9 cellular contexts compared by ENCODE assay signal in the genomic region with DNA sequence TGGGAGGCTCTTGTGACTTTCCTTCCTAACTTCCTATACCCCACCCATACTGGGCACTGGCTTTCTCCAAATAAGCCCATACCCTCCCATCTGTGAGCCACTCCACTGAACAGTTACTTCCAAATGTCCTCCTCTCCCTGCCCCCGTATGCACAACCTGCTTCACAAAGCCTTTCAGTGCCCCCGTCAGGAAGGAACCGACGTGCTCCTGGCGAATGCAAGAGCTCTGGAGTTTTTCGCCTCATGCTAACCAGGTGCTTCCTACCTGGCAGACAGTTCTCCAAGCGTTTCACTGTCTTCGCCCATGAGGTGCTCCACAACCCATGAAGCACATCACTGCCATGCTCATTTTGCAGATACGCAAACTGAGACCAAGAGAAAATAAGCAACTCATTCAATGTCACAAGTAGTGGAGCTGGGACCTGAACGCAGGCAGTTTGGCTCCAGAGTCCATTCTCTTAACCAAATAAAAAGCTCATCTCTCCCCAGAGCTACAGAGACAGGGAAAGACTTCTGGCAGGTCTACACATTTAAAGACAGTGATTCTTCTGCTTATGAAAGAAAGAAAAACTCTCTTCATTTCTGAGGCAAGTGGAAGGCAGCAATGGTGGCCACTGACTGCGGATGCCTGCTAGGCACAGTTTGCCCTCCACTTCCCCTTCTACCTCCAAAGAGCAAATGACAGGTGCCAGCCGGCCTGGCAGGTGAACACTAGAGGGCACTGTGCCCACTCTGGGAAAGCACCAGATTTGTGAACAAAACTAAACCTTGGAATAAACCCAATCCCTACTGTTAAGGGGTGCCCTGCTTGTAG. TPM values are rescaled to one million over a fixed set of nuclear protein-coding genes. Genes with fewer than 3 reads are reported as not detected.
DNase-seq lines count a peak whose midpoint lies in the region; FAIRE-seq and TF ChIP-seq lines count a peak whose summit lies in the region.
"Had no signal": no experiment of that assay in that cellular context is flagged by ENCODE, and none has a peak within 500 bp of the region (broad histone marks: within the 10 kb centered on the region; RNA-seq: fewer than 3 reads in every experiment).

No MANE protein-coding gene starts in this region.

- H3K36me3 Mint-ChIP-seq in activated CD4-positive, alpha-beta memory T cell treated with anti-CD3 and anti-CD28 coated beads, Interleukin-2, amount 10 ng/mL, durations not matched to agents 7 days and 5 days (ENCODE audit: low read depth): peaks cover 12% of the 10 kb centered on the region
- H3K36me3 Mint-ChIP-seq in nephron progenitor cell (ENCODE audit: low read depth): peaks cover 26% of the 10 kb centered on the region

- H3K4me3 Mint-ChIP-seq in activated CD4-positive, alpha-beta memory T cell treated with anti-CD3 and anti-CD28 coated beads, Interleukin-2, amount 10 ng/mL, durations not matched to agents 7 days and 5 days: no peak overlapping the region
- H3K4me3 Mint-ChIP-seq in nephron progenitor cell: no peak overlapping the region

- no peak overlapping the region for H2AK5ac ChIP-seq in H1 (ENCODE audit: low read depth, low read length)

- H4K5ac ChIP-seq in H1 (ENCODE audit: insufficient read length, low read depth, low read length): no peak overlapping the region

- peaks cover 19% of the 10 kb centered on the region for H3K79me1 ChIP-seq in H1 (ENCODE audit: low read depth, low read length)

- no peak overlapping the region for H3K56ac ChIP-seq in H1 (replicated peaks; ENCODE audit: insufficient read length, low read depth, low read length)

- no peaks in the 10 kb centered on the region for H3K9me3 Mint-ChIP-seq in activated CD4-positive, alpha-beta memory T cell treated with anti-CD3 and anti-CD28 coated beads, Interleukin-2, amount 10 ng/mL, durations not matched to agents 7 days and 5 days
- no peaks in the 10 kb centered on the region for H3K9me3 Mint-ChIP-seq in nephron progenitor cell

- H3K36me3 ChIP-seq in BLaER1 (peaks cover 59% of the 10 kb centered on the region), H7 (replicated peaks; ENCODE audit: control insufficient read depth, insufficient read depth, low read length) (peaks cover 8% of the 10 kb centered on the region), H1 (ENCODE audit: control insufficient read depth in 2 of 4, insufficient read depth in 4 of 4, low read length in 3 of 4) (peaks cover 2 to 15% (median 13%) of the 10 kb centered on the region in 4 experiments; a peak in 6 of 8 replicates), tibial nerve (peaks cover 0 to 30% (median 3%) of the 10 kb centered on the region in 3 donors)

- 82% methylated on average over 12 of the region's 12 CpGs; no CpG with 5 or more reads in 1 of the 2 experiments for WGBS in H1 (ENCODE audit: extremely low coverage in 1 of 2, insufficient coverage in 1 of 2, insufficient read length in 1 of 2, insufficient replicate concordance in 2 of 2, low coverage in 1 of 2, low lambda C conversion rate in 2 of 2, missing lambda C conversion rate in 1 of 2), 2 experiments
- WGBS in tibial nerve, 2 donors: 77 to 80% methylated on average over 12 of the region's 12 CpGs

- peaks cover 98% of the 10 kb centered on the region for H4K20me1 ChIP-seq in BLaER1
- H4K20me1 ChIP-seq in H1 (replicated peaks in 1 of 2; ENCODE audit: control insufficient read depth in 1 of 2, insufficient read depth in 2 of 2, low read length in 2 of 2): peaks cover 3 to 26% of the 10 kb centered on the region in 2 experiments

- TF ChIP-seq EP300 in H1 (IDR thresholded peaks at IDR 0.05; ENCODE audit: borderline replicate concordance in 1 of 2, low read depth in 2 of 2, low read length in 2 of 2): no peak
- no peak for TF ChIP-seq EP300 in tibial nerve (IDR thresholded peaks at IDR 0.05)

- CTCF ChIA-PET in activated CD4-positive, alpha-beta memory T cell treated with anti-CD3 and anti-CD28 coated beads, Interleukin-2, amount 10 ng/mL, durations not matched to agents 7 days and 5 days (lab: Charles Lee): interaction anchor here (0.6 to 4.0 kb wide), 19 partner anchors 8 to 118 kb away, joined by 3 to 37 read pairs (median 4); partner anchors contain the start of genes RHBDF2 and UBE2O
- CTCF ChIA-PET in H1 (lab: Charles Lee; ENCODE audit: partially characterized antibody): interaction anchor here (0.6 to 14.5 kb wide), 41 partner anchors 9 to 446 kb away, joined by 3 to 197 read pairs (median 4); partner anchors contain the start of genes AANAT and UBE2O

- H3K4me1 Mint-ChIP-seq in activated CD4-positive, alpha-beta memory T cell treated with anti-CD3 and anti-CD28 coated beads, Interleukin-2, amount 10 ng/mL, durations not matched to agents 7 days and 5 days: peaks cover 5% of the 10 kb centered on the region
- peaks cover 24% of the 10 kb centered on the region for H3K4me1 Mint-ChIP-seq in nephron progenitor cell

- no peak overlapping the region for H3K23ac ChIP-seq in H1 (ENCODE audit: insufficient read length)

- H3K27ac Mint-ChIP-seq in activated CD4-positive, alpha-beta memory T cell treated with anti-CD3 and anti-CD28 coated beads, Interleukin-2, amount 10 ng/mL, durations not matched to agents 7 days and 5 days: no peak overlapping the region
- H3K27ac Mint-ChIP-seq in nephron progenitor cell: no peak overlapping the region

- H3K4me3 ChIP-seq in BLaER1 (no peak overlapping the region), H7 (ENCODE audit: insufficient read depth, low read depth, low read length) (no peak overlapping the region), H1 (ENCODE audit: extremely low read depth in 1 of 4, insufficient read depth in 2 of 4, low read depth in 3 of 4, low read length in 4 of 4) (no peak overlapping the region), tibial nerve (no peak overlapping the region)

- DNase-seq in H7 (peak; percentile 89), NCI-H526 (lab: John Stamatoyannopoulos, UW) (peak; percentile 36 to 77), H1 (ENCODE audit: low read depth in 1 of 2, low spot score in 2 of 2) (peak in 1 of 2 experiments; percentile 88), nephron progenitor cell (peak; percentile 71), tibial nerve (ENCODE audit: low spot score in 2 of 2) (peak in 1 of 2 donors; percentile 27), putamen (ENCODE audit: low spot score) (no peak)
- peak; percentile 74 for DNase-seq in activated CD4-positive, alpha-beta memory T cell treated with anti-CD3 and anti-CD28 coated beads, Interleukin-2, amount 10 ng/mL, durations not matched to agents 7 days and 5 days

- TF ChIP-seq CTCF in H1 (IDR thresholded peaks at IDR 0.05; ENCODE audit: control extremely low read depth in 1 of 3, insufficient read depth in 1 of 3, low read depth in 1 of 3, low read length in 3 of 3) (peak; percentile 83 to 88 (median 87)), nephron progenitor cell (IDR thresholded peaks at IDR 0.05) (peak; percentile 82), tibial nerve (IDR thresholded peaks at IDR 0.05) (peak; percentile 44 to 78 (median 66))

- peaks cover 4 to 38% of the 10 kb centered on the region in 2 experiments for H3K79me2 ChIP-seq in H1 (ENCODE audit: control insufficient read depth in 1 of 2, insufficient read depth in 2 of 2, low read length in 2 of 2)

- TF ChIP-seq RAD21 in H1 (IDR thresholded peaks at IDR 0.05 in 1 of 2, conservative IDR thresholded peaks at IDR 0.05 in 1 of 2; ENCODE audit: low read depth in 2 of 2, low read length in 2 of 2): peak; percentile 80 to 83

- no peak overlapping the region for H2BK120ac ChIP-seq in H1 (replicated peaks; ENCODE audit: low read depth, low read length)

- no peak overlapping the region for H2AFZ ChIP-seq in H1 (ENCODE audit: low read length)

- H3K27me3 ChIP-seq in BLaER1 (no peaks in the 10 kb centered on the region), H7 (ENCODE audit: control insufficient read depth, insufficient read depth, low read length) (no peaks in the 10 kb centered on the region), H1 (replicated peaks in 1 of 4; ENCODE audit: control insufficient read depth in 3 of 4, extremely low read depth in 1 of 4, insufficient read depth in 3 of 4, low read length in 3 of 4) (no peaks in the 10 kb centered on the region), tibial nerve (no peaks in the 10 kb centered on the region)

- H3K4ac ChIP-seq in H1 (replicated peaks; ENCODE audit: insufficient read length, low read depth, low read length): no peak overlapping the region

- no peaks in the 10 kb centered on the region for H3K23me2 ChIP-seq in H1 (ENCODE audit: low read depth, low read length)

- H3K9ac ChIP-seq in BLaER1 (peak overlapping the region; percentile 23; the same call in 1 of the 2 replicates), H1 (replicated peaks in 1 of 4; ENCODE audit: extremely low read depth in 1 of 4, low read depth in 3 of 4, low read length in 3 of 4) (no peak overlapping the region)

- POLR2A ChIA-PET in activated CD4-positive, alpha-beta memory T cell treated with anti-CD3 and anti-CD28 coated beads, Interleukin-2, amount 10 ng/mL, durations not matched to agents 7 days and 5 days (lab: Charles Lee): no interaction called here
- POLR2A ChIA-PET in H1 (lab: Charles Lee; ENCODE audit: partially characterized antibody): interaction anchor here (0.7 to 1.6 kb wide), 4 partner anchors 41 to 262 kb away, joined by 3 to 4 read pairs (median 3); no protein-coding TSS in a partner anchor

- no peaks in the 10 kb centered on the region for H3K9me3 ChIP-seq in BLaER1
- H3K9me3 ChIP-seq in H1 (ENCODE audit: insufficient read depth in 2 of 2, low read depth in 1 of 2, low read length in 1 of 2): no peaks in the 10 kb centered on the region
- H3K9me3 ChIP-seq in tibial nerve: no peaks in the 10 kb centered on the region

- peaks cover 55% of the 10 kb centered on the region for H3K4me1 ChIP-seq in BLaER1
- no peaks in the 10 kb centered on the region; a peak in 2 of 7 replicates for H3K4me1 ChIP-seq in H1 (replicated peaks in 1 of 4; ENCODE audit: control insufficient read depth in 3 of 4, insufficient read depth in 4 of 4, low read length in 3 of 4)
- H3K4me1 ChIP-seq in tibial nerve: peaks cover 0 to 36% (median 3%) of the 10 kb centered on the region in 4 donors

- no peaks in the 10 kb centered on the region for H3K27me3 Mint-ChIP-seq in activated CD4-positive, alpha-beta memory T cell treated with anti-CD3 and anti-CD28 coated beads, Interleukin-2, amount 10 ng/mL, durations not matched to agents 7 days and 5 days
- H3K27me3 Mint-ChIP-seq in nephron progenitor cell (ENCODE audit: low read depth, poor library complexity): peaks cover 7% of the 10 kb centered on the region

- peak overlapping the region; percentile 75 for H3K4me2 ChIP-seq in BLaER1
- no peak overlapping the region for H3K4me2 ChIP-seq in H1 (ENCODE audit: insufficient read depth in 1 of 2, low read depth in 2 of 2, low read length in 2 of 2)

- H3K27ac ChIP-seq in BLaER1: no peak overlapping the region
- H3K27ac ChIP-seq in H1 (ENCODE audit: low read depth, low read length): no peak overlapping the region
- no peak overlapping the region for H3K27ac ChIP-seq in tibial nerve

- H2BK15ac ChIP-seq in H1 (ENCODE audit: low read length): no peak overlapping the region

- H4K8ac ChIP-seq in H1 (ENCODE audit: extremely low read depth, insufficient read depth, low read length): no peak overlapping the region

- H3K14ac ChIP-seq in H1 (ENCODE audit: insufficient read length): no peak overlapping the region

- TF ChIP-seq POLR2A in H1 (IDR thresholded peaks at IDR 0.05; ENCODE audit: control extremely low read depth in 1 of 2, low read depth in 2 of 2, low read length in 2 of 2): no peak
- TF ChIP-seq POLR2A in tibial nerve (IDR thresholded peaks at IDR 0.05): no peak

- no peak overlapping the region for H2BK20ac ChIP-seq in H1 (ENCODE audit: low read length)

- no peak overlapping the region for H2BK12ac ChIP-seq in H1 (ENCODE audit: low read depth, low read length)

- H3K18ac ChIP-seq in H1 (ENCODE audit: extremely low read depth, low read length): no peak overlapping the region

- H2BK5ac ChIP-seq in H1 (ENCODE audit: low read depth, low read length): no peak overlapping the region

- no peak for FAIRE-seq in H1 (lab: Jason Lieb, UNC)

- H4K91ac ChIP-seq in H1 (replicated peaks; ENCODE audit: insufficient read length, low read length): no peak overlapping the region

RNA-seq across cellular contexts. Expression of gene SPHK1, which starts 23.8 kb away (rescaled TPM):
- 1.9 and 4.8 TPM in 2 replicates for total RNA-seq in H7 (2014; rRNA removed; shearing (Covaris generic))
- total RNA-seq in activated CD4-positive, alpha-beta memory T cell treated with anti-CD3 and anti-CD28 coated beads, Interleukin-2, amount 10 ng/mL, durations not matched to agents 7 days and 5 days: 1 to 10 TPM; 2.8 to 3.4 TPM
- total RNA-seq in H1 (2021; fragmentation: NEBNext Ultra II Directional; extraction: Animal tissue kit (Norgen Biotek cat#: 25700)): 2.4 and 2.6 TPM in 2 replicates
- 2.4 and 4.6 TPM in 2 replicates for polyA plus RNA-seq in H1 (2011; rRNA removed)
- polyA plus RNA-seq in H1 (2011; cell fraction: cytosol; rRNA removed): 4.0 TPM
- 6.2 TPM for polyA plus RNA-seq in H1 (2011; cell fraction: nucleus; rRNA removed)
- 1.3 to 3.1 TPM (median 2.1 TPM) in 4 replicates for polyA plus RNA-seq in H1 (2012, experiment 1 of 2)
- 2.6 TPM for polyA plus RNA-seq in H1 (2012, experiment 2 of 2)
- polyA plus RNA-seq in H1 (2013, experiment 1 of 2): 1.1 TPM
- 1.2 TPM for polyA plus RNA-seq in H1 (2013, experiment 2 of 2)
- polyA minus RNA-seq in H1 (2011; rRNA and poly(A)+ RNA removed): 0.60 and 0.66 TPM in 2 replicates
- polyA minus RNA-seq in H1 (2011; cell fraction: cytosol; rRNA and poly(A)+ RNA removed): not detected
- 0.50 TPM for polyA minus RNA-seq in H1 (2011; cell fraction: nucleus; rRNA and poly(A)+ RNA removed)
- 10 to 100 TPM; 16.7 to 50.1 (median 27.8) TPM for total RNA-seq in tibial nerve

RNA-seq across cellular contexts. Expression of gene UBE2O, which starts 44.7 kb away (rescaled TPM):
- total RNA-seq in H7 (2014; rRNA removed; shearing (Covaris generic)): 52.2 and 58.7 TPM in 2 replicates
- total RNA-seq in activated CD4-positive, alpha-beta memory T cell treated with anti-CD3 and anti-CD28 coated beads, Interleukin-2, amount 10 ng/mL, durations not matched to agents 7 days and 5 days: 10 to 100 TPM; 26.5 to 28.9 TPM
- total RNA-seq in H1 (2021; fragmentation: NEBNext Ultra II Directional; extraction: Animal tissue kit (Norgen Biotek cat#: 25700)): 63.0 and 65.6 TPM in 2 replicates
- polyA plus RNA-seq in H1 (2011; rRNA removed): 24.4 and 34.1 TPM in 2 replicates
- 26.6 TPM for polyA plus RNA-seq in H1 (2011; cell fraction: cytosol; rRNA removed)
- polyA plus RNA-seq in H1 (2011; cell fraction: nucleus; rRNA removed): 63.4 TPM
- polyA plus RNA-seq in H1 (2012, experiment 1 of 2): 37.4 to 63.3 TPM (median 56.2 TPM) in 4 replicates
- 31.8 TPM for polyA plus RNA-seq in H1 (2012, experiment 2 of 2)
- polyA plus RNA-seq in H1 (2013, experiment 1 of 2): 25.8 TPM
- 23.6 TPM for polyA plus RNA-seq in H1 (2013, experiment 2 of 2)
- 119 and 174 TPM in 2 replicates for polyA minus RNA-seq in H1 (2011; rRNA and poly(A)+ RNA removed)
- 36.0 TPM for polyA minus RNA-seq in H1 (2011; cell fraction: cytosol; rRNA and poly(A)+ RNA removed)
- 29.6 TPM for polyA minus RNA-seq in H1 (2011; cell fraction: nucleus; rRNA and poly(A)+ RNA removed)
- total RNA-seq in tibial nerve: 10 to 100 TPM; 16.0 to 38.7 (median 20.7) TPM

RNA-seq across cellular contexts. Expression of gene PRPSAP1, which starts 54.5 kb away (rescaled TPM):
- total RNA-seq in H7 (2014; rRNA removed; shearing (Covaris generic)): 51.9 and 56.8 TPM in 2 replicates
- total RNA-seq in activated CD4-positive, alpha-beta memory T cell treated with anti-CD3 and anti-CD28 coated beads, Interleukin-2, amount 10 ng/mL, durations not matched to agents 7 days and 5 days: 10 to 100 TPM; 59.9 to 66.7 TPM
- 42.8 and 54.2 TPM in 2 replicates for total RNA-seq in H1 (2021; fragmentation: NEBNext Ultra II Directional; extraction: Animal tissue kit (Norgen Biotek cat#: 25700))
- 32.0 and 42.5 TPM in 2 replicates for polyA plus RNA-seq in H1 (2011; rRNA removed)
- 51.3 TPM for polyA plus RNA-seq in H1 (2011; cell fraction: cytosol; rRNA removed)
- polyA plus RNA-seq in H1 (2011; cell fraction: nucleus; rRNA removed): 44.8 TPM
- 35.8 to 39.2 TPM (median 37.3 TPM) in 4 replicates for polyA plus RNA-seq in H1 (2012, experiment 1 of 2)
- 24.0 TPM for polyA plus RNA-seq in H1 (2012, experiment 2 of 2)
- 23.9 TPM for polyA plus RNA-seq in H1 (2013, experiment 1 of 2)
- polyA plus RNA-seq in H1 (2013, experiment 2 of 2): 22.1 TPM
- polyA minus RNA-seq in H1 (2011; rRNA and poly(A)+ RNA removed): 74.0 and 76.2 TPM in 2 replicates
- polyA minus RNA-seq in H1 (2011; cell fraction: cytosol; rRNA and poly(A)+ RNA removed): 30.1 TPM
- polyA minus RNA-seq in H1 (2011; cell fraction: nucleus; rRNA and poly(A)+ RNA removed): 37.5 TPM
- total RNA-seq in tibial nerve: 100 to 1,000 TPM in 2 of 4 donors, 10 to 100 TPM in 2; 66.8 to 108 (median 96.2) TPM

RNA-seq across cellular contexts. Expression of gene AANAT, which starts 59.2 kb away (rescaled TPM):
- total RNA-seq in H7 (2014; rRNA removed; shearing (Covaris generic)): 0.17 TPM in 1 of 2 replicates, not detected in the other
- total RNA-seq in activated CD4-positive, alpha-beta memory T cell treated with anti-CD3 and anti-CD28 coated beads, Interleukin-2, amount 10 ng/mL, durations not matched to agents 7 days and 5 days: not detected
- not detected in 2 replicates for total RNA-seq in H1 (2021; fragmentation: NEBNext Ultra II Directional; extraction: Animal tissue kit (Norgen Biotek cat#: 25700))
- polyA plus RNA-seq in H1 (2011; rRNA removed): 0.53 and 1.1 TPM in 2 replicates
- 0.43 TPM for polyA plus RNA-seq in H1 (2011; cell fraction: cytosol; rRNA removed)
- polyA plus RNA-seq in H1 (2011; cell fraction: nucleus; rRNA removed): 1.5 TPM
- polyA plus RNA-seq in H1 (2012, experiment 1 of 2): 0.46 to 0.76 TPM (median 0.68 TPM) in 4 replicates
- not detected for polyA plus RNA-seq in H1 (2012, experiment 2 of 2)
- polyA plus RNA-seq in H1 (2013, experiment 1 of 2): 0.16 TPM
- 0.13 TPM for polyA plus RNA-seq in H1 (2013, experiment 2 of 2)
- not detected in 2 replicates for polyA minus RNA-seq in H1 (2011; rRNA and poly(A)+ RNA removed)
- polyA minus RNA-seq in H1 (2011; cell fraction: cytosol; rRNA and poly(A)+ RNA removed): not detected
- not detected for polyA minus RNA-seq in H1 (2011; cell fraction: nucleus; rRNA and poly(A)+ RNA removed)
- not detected for total RNA-seq in tibial nerve
- total RNA-seq: pulmonary artery endothelial cell had no signal
